In the genomic region with DNA sequence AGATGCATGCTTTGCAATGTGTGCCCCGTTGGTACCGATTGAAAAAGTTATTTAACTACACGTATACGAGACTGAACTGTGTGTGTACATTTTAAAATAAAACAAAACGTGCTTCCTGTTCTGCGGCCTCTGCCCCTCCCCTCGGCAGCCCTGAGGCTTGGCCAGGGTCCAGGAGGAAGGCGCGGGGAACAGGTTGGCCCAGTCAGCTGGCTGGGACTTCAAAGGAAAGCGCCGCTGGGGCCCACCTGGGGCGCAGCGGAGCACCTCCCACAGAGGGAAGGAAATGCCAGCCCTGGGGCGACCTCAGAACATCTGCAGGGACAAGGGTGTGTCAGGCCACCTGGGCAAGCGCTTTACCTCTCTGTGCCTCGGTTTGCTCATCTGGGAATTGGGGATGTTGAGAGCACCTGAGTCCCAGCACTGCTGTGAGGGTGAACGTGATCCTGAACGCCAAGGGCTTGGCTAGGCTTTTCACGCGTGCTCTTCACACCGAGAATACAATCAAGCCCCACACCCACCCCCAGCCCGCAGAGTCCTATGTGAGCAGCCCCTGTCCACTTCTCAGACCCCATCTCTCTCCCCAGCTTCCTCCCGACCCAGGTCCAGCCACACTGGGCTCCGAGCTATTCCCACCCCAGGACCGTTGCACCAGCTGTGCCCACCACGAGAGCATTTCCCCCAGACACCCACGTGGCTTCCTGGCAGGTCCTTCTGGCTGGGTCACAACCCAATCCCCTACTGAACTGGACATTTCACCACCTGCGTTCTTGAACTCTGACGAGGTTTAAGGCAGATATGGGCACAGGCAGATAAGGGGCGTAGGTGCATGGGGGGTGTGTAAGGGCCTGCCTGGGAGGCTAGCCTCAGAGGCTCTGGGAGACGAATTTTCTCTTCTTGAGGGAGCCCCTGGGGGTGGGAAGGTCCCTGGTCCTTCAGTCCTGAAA, we compare ENCODE assay signal across 8 cellular contexts.
DNase-seq lines count a peak whose midpoint lies in the region; ATAC-seq and TF ChIP-seq lines count a peak whose summit lies in the region.

No MANE protein-coding gene starts in this region.

- peak overlapping the region; percentile 91 for H3K27ac ChIP-seq in mucosa of rectum (ENCODE audit: low read depth in 2 of 2, low read length in 2 of 2)

- peak overlapping the region; percentile 20 to 58 for H3K9ac ChIP-seq in mucosa of rectum (ENCODE audit: low read depth in 1 of 2, low read length in 2 of 2)

- peak; percentile 60 for DNase-seq in NCI-H1694 (lab: John Stamatoyannopoulos, UW)
- peak; percentile 15 to 77 (median 50) for DNase-seq in activated CD4-positive, CD25-positive, alpha-beta regulatory T cell (lab: John Stamatoyannopoulos, UW)
- peak; percentile 56 to 65 for DNase-seq in cardiac fibroblast (ENCODE audit: low read depth in 2 of 2)
- DNase-seq in stimulated activated naive CD8-positive, alpha-beta T cell treated with anti-CD3 and anti-CD28 coated beads, Interleukin-15, Interleukin-2, amounts not matched to agents 100 U/mL and 50 U/mL, for 24 hours = peak; percentile 77
- no peak for DNase-seq in globus pallidus (ENCODE audit: low spot score)

- H3K36me3 ChIP-seq in mucosa of rectum (ENCODE audit: control insufficient read depth in 2 of 2, insufficient read depth in 2 of 2, low read length in 2 of 2) = no peaks in the 10 kb centered on the region

- H3K4me1 ChIP-seq in mucosa of rectum (ENCODE audit: control insufficient read depth in 2 of 2, insufficient read depth in 2 of 2, low read length in 2 of 2) = peaks cover 55 to 61% of the 10 kb centered on the region in 2 donors

- peak; percentile 33 for TF ChIP-seq CTCF in GM12874 (IDR thresholded peaks at IDR 0.05; ENCODE audit: insufficient read depth, low read depth, low read length)
- TF ChIP-seq CTCF in cardiac fibroblast (IDR thresholded peaks at IDR 0.05; ENCODE audit: low read depth, low read length) = no peak

- no peaks in the 10 kb centered on the region for H3K9me3 ChIP-seq in mucosa of rectum (ENCODE audit: control insufficient read depth in 2 of 2, low read length in 2 of 2)

- no peaks in the 10 kb centered on the region for H3K27me3 ChIP-seq in mucosa of rectum (ENCODE audit: control insufficient read depth in 2 of 2, insufficient read depth in 2 of 2, low read length in 2 of 2)

- no peak overlapping the region for H3K4me3 ChIP-seq in cardiac fibroblast (replicated peaks in 1 of 2; ENCODE audit: low read depth in 2 of 2, low read length in 2 of 2)
- H3K4me3 ChIP-seq in mucosa of rectum (ENCODE audit: low read length in 2 of 2) = peak overlapping the region; percentile 46 to 51

- peak; percentile 78 for ATAC-seq in HG02763 (IDR thresholded peaks at IDR 0.05; ENCODE audit: unreplicated experiment)
- peak; percentile 75 for ATAC-seq in stimulated activated naive CD8-positive, alpha-beta T cell treated with anti-CD3 and anti-CD28 coated beads, Interleukin-15, Interleukin-2, amounts not matched to agents 100 U/mL and 50 U/mL, for 24 hours

Comparison
In these comparisons a context has a peak if more than half of its experiments do, and no peak if none do; other contexts are left out.
1. H3K4me3 ChIP-seq: peak in mucosa of rectum (2 of 2); none in cardiac fibroblast (0 of 2).